In the genomic region with DNA sequence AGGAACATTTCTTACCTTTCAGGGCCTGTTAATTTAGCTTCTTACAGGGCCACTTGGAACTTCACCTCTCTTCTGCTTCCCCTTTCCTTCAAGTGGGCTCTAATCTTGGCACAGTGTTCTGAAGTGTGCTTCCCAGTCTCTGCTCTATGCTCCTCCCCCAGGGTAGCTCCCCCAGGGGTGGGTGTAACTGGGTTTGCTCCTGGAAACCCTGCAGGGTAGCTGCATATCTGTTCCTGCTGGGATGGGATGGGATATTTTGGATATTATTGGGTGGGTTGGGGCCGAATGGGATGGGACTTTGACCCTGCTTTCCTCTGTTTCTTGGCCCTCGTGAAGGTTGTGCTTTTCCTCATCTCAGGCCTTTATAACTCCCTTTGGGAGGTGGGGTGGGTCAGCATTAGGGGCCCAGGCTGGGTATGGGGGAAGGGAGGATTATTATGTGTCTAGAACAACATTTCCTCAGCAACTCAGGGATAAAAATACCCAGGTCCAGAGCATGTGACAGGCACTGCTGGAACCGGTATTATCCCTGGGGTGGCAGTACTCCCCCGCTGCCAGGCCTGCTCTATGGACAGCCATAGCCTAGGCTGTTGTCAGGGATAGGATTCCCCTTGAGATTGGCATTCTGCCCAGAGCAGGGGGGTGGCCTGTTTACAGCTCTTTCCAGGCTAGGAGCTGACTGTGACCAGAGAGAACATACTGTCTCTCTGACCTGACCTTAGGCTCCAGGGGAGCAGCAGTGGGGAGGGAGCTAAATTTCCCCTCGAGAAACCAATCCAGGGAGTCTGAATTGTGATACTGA, we compare ENCODE assay signal across 9 cellular contexts. TPM values are rescaled to one million over a fixed set of nuclear protein-coding genes. Genes with fewer than 3 reads are reported as not detected.
DNase-seq lines count a peak whose midpoint lies in the region; ATAC-seq, FAIRE-seq and TF ChIP-seq lines count a peak whose summit lies in the region.
"Had no signal": no experiment of that assay in that cellular context is flagged by ENCODE, and none has a peak within 500 bp of the region (broad histone marks: within the 10 kb centered on the region; RNA-seq: fewer than 3 reads in every experiment).

No MANE protein-coding gene starts in this region.

- BruUV-seq in GM12878 (replicated peaks; lab: Mats Ljungman, UMichigan): no TSS peak

- RAD21 ChIA-PET in GM12878 (lab: Charles Lee; ENCODE audit: unreplicated experiment): interaction anchor here (0.6 to 2.0 kb wide), 5 partner anchors 18 to 59 kb away, joined by 3 to 5 read pairs (median 3); no protein-coding TSS in a partner anchor

- H3K4me2 ChIP-seq in GM12878 (ENCODE audit: control insufficient read depth, insufficient read depth): peak overlapping the region; percentile 78

- FAIRE-seq in GM12878 (lab: Jason Lieb, UNC): no peak

- no peak for TF ChIP-seq EP300 in GM12878 (IDR thresholded peaks at IDR 0.05; ENCODE audit: borderline replicate concordance in 1 of 2, control insufficient read depth in 1 of 2, low read depth in 2 of 2, low read length in 2 of 2)

- CTCF ChIA-PET in GM12878 (lab: Yijun Ruan, JAX): interaction anchor here (0.9 to 7.2 kb wide), 12 partner anchors 8 to 58 kb away, joined by 3 to 43 read pairs (median 4); no protein-coding TSS in a partner anchor

- peaks cover 93% of the 10 kb centered on the region for H3K79me2 ChIP-seq in GM12878 (ENCODE audit: control insufficient read depth, insufficient read depth, low read length)

- peak overlapping the region; percentile 97 for H3K4me3 ChIP-seq in GM12878
- peak overlapping the region in 5 of 8 donors; percentile 10 to 98 (median 69) for H3K4me3 ChIP-seq in spleen
- H3K4me3 ChIP-seq: SJSA1 had no signal

- no peak for ATAC-seq in GM12878
- ATAC-seq in HG02973 (IDR thresholded peaks at IDR 0.05; ENCODE audit: unreplicated experiment): no peak

- peak; percentile 30 for DNase-seq in ELR (ENCODE audit: low read depth)
- peak; percentile 85 for DNase-seq in NCI-H345 (lab: John Stamatoyannopoulos, UW)
- no peak for DNase-seq in GM12878 (ENCODE audit: low read depth, low spot score)
- DNase-seq in inferior parietal cortex (ENCODE audit: extremely low spot score): peak; percentile 53
- DNase-seq in spleen: peak; percentile 78
- DNase-seq in middle frontal gyrus (ENCODE audit: extremely low spot score, low spot score): no peak
- no peak for DNase-seq in activated CD4-positive, alpha-beta T cell treated with anti-CD3 and anti-CD28 coated beads, Interleukin-2, amount 50 U/mL, for 4 hours

- POLR2A ChIA-PET in GM12878 (lab: Charles Lee): interaction anchor here (0.6 to 1.7 kb wide), 7 partner anchors 10 to 623 kb away, joined by 3 to 9 read pairs (median 4); no protein-coding TSS in a partner anchor

- H3K9me3 ChIP-seq in GM12878 (replicated peaks; ENCODE audit: control insufficient read depth, insufficient read depth, low read length) (no peaks in the 10 kb centered on the region), spleen (no peaks in the 10 kb centered on the region)
- H3K9me3 ChIP-seq: SJSA1 had no signal

- in situ Hi-C loops in GM12878 (cut with MboI): no loop called here

- SMC1A ChIA-PET in GM12878 (lab: Charles Lee; ENCODE audit: uncharacterized antibody, unreplicated experiment): interaction anchor here (0.9 to 1.2 kb wide), 3 partner anchors 27 to 399 kb away, joined by 3 to 4 read pairs (median 4); no protein-coding TSS in a partner anchor

- H3K4me1 ChIP-seq in GM12878 (ENCODE audit: control insufficient read depth, insufficient read depth, low read length) (peaks cover 29% of the 10 kb centered on the region), spleen (peaks cover 61 to 97% (median 85%) of the 10 kb centered on the region in 6 donors)

- intact Hi-C loops in GM12878 (cut with micrococcal nuclease; ENCODE audit: unreplicated experiment) (no loop called here), spleen (cut with DNase I; ENCODE audit: low total_unique reads) (no loop called here)

- 62% methylated on average over 5 of the region's 5 CpGs for WGBS in GM12878 (ENCODE audit: insufficient coverage, insufficient replicate concordance, low lambda C conversion rate, missing lambda C conversion rate)
- WGBS in spleen, 5 donors: 43 to 62% (median 50%) methylated on average over 3 to 5 of the region's 5 CpGs

- H3K27ac ChIP-seq in GM12878 (ENCODE audit: control insufficient read depth, insufficient read depth): no peak overlapping the region
- H3K27ac ChIP-seq in spleen: peak overlapping the region in 7 of 8 donors; percentile 46 to 98 (median 96)

- H3K36me3 ChIP-seq in GM12878 (ENCODE audit: control insufficient read depth in 2 of 2, insufficient read depth in 2 of 2, low read length in 1 of 2) (peaks cover 29 to 40% of the 10 kb centered on the region in 2 experiments), spleen (peaks cover 5 to 79% (median 39%) of the 10 kb centered on the region in 6 donors)

- TF ChIP-seq CTCF in GM12878 (IDR thresholded peaks at IDR 0.05 in 2 of 3, conservative IDR thresholded peaks at IDR 0.05 in 1 of 3; ENCODE audit: control insufficient read depth in 2 of 3, extremely low read depth in 1 of 3, insufficient read depth in 1 of 3, low read depth in 3 of 3, low read length in 3 of 3): no peak
- no peak for TF ChIP-seq CTCF in spleen (IDR thresholded peaks at IDR 0.05 in 8 of 11, conservative IDR thresholded peaks at IDR 0.05 in 3 of 11)

- no peak for TF ChIP-seq POLR2A in GM12878 (IDR thresholded peaks at IDR 0.05; ENCODE audit: low read depth, low read length)
- TF ChIP-seq POLR2A in spleen (IDR thresholded peaks at IDR 0.05): no peak

- peaks cover 5% of the 10 kb centered on the region; the same call in 1 of the 2 replicates for H4K20me1 ChIP-seq in GM12878 (ENCODE audit: control insufficient read depth, insufficient read depth)

- H3K27me3 ChIP-seq in GM12878 (replicated peaks in 1 of 2; ENCODE audit: control insufficient read depth in 2 of 2, insufficient read depth in 2 of 2, low read length in 1 of 2) (no peaks in the 10 kb centered on the region), spleen (replicated peaks in 1 of 7) (no peaks in the 10 kb centered on the region)
- H3K27me3 ChIP-seq: SJSA1 had no signal

- TF ChIP-seq RAD21 in GM12878 (IDR thresholded peaks at IDR 0.05; ENCODE audit: insufficient read depth, low read depth, low read length): no peak

- no peak overlapping the region; the same call in 1 of the 2 replicates for H3K9ac ChIP-seq in GM12878 (ENCODE audit: control insufficient read depth, insufficient read depth, low read length)

- H2AFZ ChIP-seq in GM12878 (ENCODE audit: control insufficient read depth, low read depth, low read length): no peak overlapping the region

RNA-seq across cellular contexts. Expression of a gene that starts 5.0 kb away (rescaled TPM):
- total RNA-seq in GM12878 (2013; cell fraction: nucleolus; rRNA removed): 68.6 and 83.4 TPM in 2 replicates
- total RNA-seq in GM12878 (2014; rRNA removed) (16.5 and 16.8 TPM in 2 replicates), GM12878 (2014; rRNA removed; fragmentation: Illumina TruSeq; extraction: Trizol) (36.2 and 39.9 TPM in 2 replicates), GM12878 (2021) (62.3 and 72.8 TPM in 2 replicates), spleen (100 to 1,000 TPM; 111 to 242 (median 142) TPM)
- polyA plus RNA-seq in GM12878 (2011; ENCODE audit: low read depth): 52.9 TPM
- polyA plus RNA-seq in GM12878 (2011; rRNA removed) (84.5 and 104 TPM in 2 replicates), GM12878 (2014; fragmentation: Illumina TruSeq; extraction: Trizol) (60.5 and 63.8 TPM in 2 replicates), GM12878 (2014; fragmentation: Nextera tagmentation; extraction: Ambion mirVana) (1 to 10 TPM; 3.8 to 4.1 TPM), GM12878 (2014; rRNA removed) (44.7 and 48.6 TPM in 2 replicates), GM12878 (2016; fragmentation: Nextera tagmentation; extraction: Ambion mirVana) (10 to 100 TPM; 11.1 to 11.5 TPM), spleen (10 to 100 TPM; 21.2 to 59.5 (median 25.7) TPM)
- 78.3 and 81.2 TPM in 2 replicates for polyA plus RNA-seq in GM12878 (2011; cell fraction: cytosol; rRNA removed)
- 72.4 and 101 TPM in 2 replicates for polyA plus RNA-seq in GM12878 (2011; cell fraction: nucleus; rRNA removed)
- 70.1 and 111 TPM in 2 replicates for polyA plus RNA-seq in GM12878 (2012)
- polyA minus RNA-seq in GM12878 (2011; rRNA and poly(A)+ RNA removed): 71.0 and 98.3 TPM in 2 replicates
- 30.1 and 32.1 TPM in 2 replicates for polyA minus RNA-seq in GM12878 (2011; cell fraction: cytosol; rRNA and poly(A)+ RNA removed)
- 22.1 and 37.8 TPM in 2 replicates for polyA minus RNA-seq in GM12878 (2011; cell fraction: nucleus; rRNA and poly(A)+ RNA removed)

RNA-seq across cellular contexts. Expression of a gene that starts 15.6 kb away (rescaled TPM):
- 0.86 TPM in 1 of 2 replicates, not detected in the other for total RNA-seq in GM12878 (2013; cell fraction: nucleolus; rRNA removed)
- total RNA-seq in GM12878 (2014; rRNA removed): 0.93 and 1.6 TPM in 2 replicates
- total RNA-seq in GM12878 (2014; rRNA removed; fragmentation: Illumina TruSeq; extraction: Trizol): 2.3 and 2.7 TPM in 2 replicates
- total RNA-seq in GM12878 (2021): 3.6 and 4.3 TPM in 2 replicates
- 2.1 TPM for polyA plus RNA-seq in GM12878 (2011; ENCODE audit: low read depth)
- 0.20 and 0.27 TPM in 2 replicates for polyA plus RNA-seq in GM12878 (2011; rRNA removed)
- polyA plus RNA-seq in GM12878 (2011; cell fraction: cytosol; rRNA removed): 0.12 and 0.40 TPM in 2 replicates
- 0.22 and 0.48 TPM in 2 replicates for polyA plus RNA-seq in GM12878 (2011; cell fraction: nucleus; rRNA removed)
- 3.1 and 4.2 TPM in 2 replicates for polyA plus RNA-seq in GM12878 (2012)
- polyA plus RNA-seq in GM12878 (2014; fragmentation: Illumina TruSeq; extraction: Trizol): 1.8 and 3.3 TPM in 2 replicates
- 1 to 10 TPM; 2.5 to 2.9 TPM for polyA plus RNA-seq in GM12878 (2014; fragmentation: Nextera tagmentation; extraction: Ambion mirVana)
- 2.7 and 3.1 TPM in 2 replicates for polyA plus RNA-seq in GM12878 (2014; rRNA removed)
- polyA plus RNA-seq in GM12878 (2016; fragmentation: Nextera tagmentation; extraction: Ambion mirVana): 1 to 10 TPM; 2.0 to 3.2 TPM
- polyA minus RNA-seq in GM12878 (2011; rRNA and poly(A)+ RNA removed): not detected in 2 replicates
- not detected in 2 replicates for polyA minus RNA-seq in GM12878 (2011; cell fraction: cytosol; rRNA and poly(A)+ RNA removed)
- not detected in 2 replicates for polyA minus RNA-seq in GM12878 (2011; cell fraction: nucleus; rRNA and poly(A)+ RNA removed)
- total RNA-seq in spleen: 10 to 100 TPM in 3 of 7 donors, 1 to 10 TPM in 4; 6.0 to 15.0 (median 9.0) TPM
- polyA plus RNA-seq in spleen: 1 to 10 TPM; 7.3 to 9.6 (median 8.5) TPM

RNA-seq across cellular contexts. Expression of a gene that starts 48.1 kb away (rescaled TPM):
- 12.3 and 13.8 TPM in 2 replicates for total RNA-seq in GM12878 (2013; cell fraction: nucleolus; rRNA removed)
- total RNA-seq in GM12878 (2014; rRNA removed) (46.1 and 48.2 TPM in 2 replicates), GM12878 (2014; rRNA removed; fragmentation: Illumina TruSeq; extraction: Trizol) (76.7 and 76.9 TPM in 2 replicates), GM12878 (2021) (55.6 and 57.2 TPM in 2 replicates), spleen (10 to 100 TPM; 21.6 to 36.2 (median 29.8) TPM)
- polyA plus RNA-seq in GM12878 (2011; ENCODE audit: low read depth): 43.2 TPM
- polyA plus RNA-seq in GM12878 (2011; rRNA removed) (39.3 and 52.5 TPM in 2 replicates), GM12878 (2014; fragmentation: Illumina TruSeq; extraction: Trizol) (99.2 and 133 TPM in 2 replicates), GM12878 (2014; fragmentation: Nextera tagmentation; extraction: Ambion mirVana) (10 to 100 TPM; 11.8 to 20.3 TPM), GM12878 (2014; rRNA removed) (43.4 and 45.4 TPM in 2 replicates), GM12878 (2016; fragmentation: Nextera tagmentation; extraction: Ambion mirVana) (10 to 100 TPM; 36.6 to 41.6 TPM), spleen (10 to 100 TPM; 19.6 to 29.8 (median 27.4) TPM)
- polyA plus RNA-seq in GM12878 (2011; cell fraction: cytosol; rRNA removed): 22.2 and 24.0 TPM in 2 replicates
- polyA plus RNA-seq in GM12878 (2011; cell fraction: nucleus; rRNA removed): 11.3 and 14.8 TPM in 2 replicates
- 52.7 and 64.5 TPM in 2 replicates for polyA plus RNA-seq in GM12878 (2012)
- 13.1 TPM in 2 replicates for polyA minus RNA-seq in GM12878 (2011; rRNA and poly(A)+ RNA removed)
- 10.4 and 11.5 TPM in 2 replicates for polyA minus RNA-seq in GM12878 (2011; cell fraction: cytosol; rRNA and poly(A)+ RNA removed)
- polyA minus RNA-seq in GM12878 (2011; cell fraction: nucleus; rRNA and poly(A)+ RNA removed): 3.0 and 5.5 TPM in 2 replicates

RNA-seq across cellular contexts. Expression of a gene that starts 54.4 kb away (rescaled TPM):
- 99.3 and 112 TPM in 2 replicates for total RNA-seq in GM12878 (2013; cell fraction: nucleolus; rRNA removed)
- total RNA-seq in GM12878 (2014; rRNA removed): 63.7 and 69.0 TPM in 2 replicates
- total RNA-seq in GM12878 (2014; rRNA removed; fragmentation: Illumina TruSeq; extraction: Trizol): 62.3 and 63.1 TPM in 2 replicates
- 60.8 and 63.4 TPM in 2 replicates for total RNA-seq in GM12878 (2021)
- 61.3 TPM for polyA plus RNA-seq in GM12878 (2011; ENCODE audit: low read depth)
- 116 and 127 TPM in 2 replicates for polyA plus RNA-seq in GM12878 (2011; rRNA removed)
- polyA plus RNA-seq in GM12878 (2011; cell fraction: cytosol; rRNA removed): 107 and 138 TPM in 2 replicates
- polyA plus RNA-seq in GM12878 (2011; cell fraction: nucleus; rRNA removed): 75.2 and 94.2 TPM in 2 replicates
- polyA plus RNA-seq in GM12878 (2012): 52.4 and 59.0 TPM in 2 replicates
- 66.0 and 77.8 TPM in 2 replicates for polyA plus RNA-seq in GM12878 (2014; fragmentation: Illumina TruSeq; extraction: Trizol)
- 10 to 100 TPM; 61.3 to 75.6 TPM for polyA plus RNA-seq in GM12878 (2014; fragmentation: Nextera tagmentation; extraction: Ambion mirVana)
- 60.9 and 64.2 TPM in 2 replicates for polyA plus RNA-seq in GM12878 (2014; rRNA removed)
- 10 to 100 TPM; 34.2 to 39.9 TPM for polyA plus RNA-seq in GM12878 (2016; fragmentation: Nextera tagmentation; extraction: Ambion mirVana)
- 92.8 and 107 TPM in 2 replicates for polyA minus RNA-seq in GM12878 (2011; rRNA and poly(A)+ RNA removed)
- polyA minus RNA-seq in GM12878 (2011; cell fraction: cytosol; rRNA and poly(A)+ RNA removed): 31.8 and 40.1 TPM in 2 replicates
- 31.7 and 39.3 TPM in 2 replicates for polyA minus RNA-seq in GM12878 (2011; cell fraction: nucleus; rRNA and poly(A)+ RNA removed)
- total RNA-seq in spleen: 10 to 100 TPM; 31.8 to 45.4 (median 39.2) TPM
- 10 to 100 TPM; 17.6 to 27.3 (median 26.3) TPM for polyA plus RNA-seq in spleen

Comparison
In these comparisons a context has a peak if more than half of its experiments do, and no peak if none do; other contexts are left out.
1. DNase-seq: peak in ELR (single experiment), NCI-H345 (single experiment), inferior parietal cortex (single experiment) and spleen (single experiment); none in GM12878 (single experiment), middle frontal gyrus (single experiment) and activated CD4-positive, alpha-beta T cell treated with anti-CD3 and anti-CD28 coated beads, Interleukin-2, amount 50 U/mL, for 4 hours (0 of 2).